In the genomic region with DNA sequence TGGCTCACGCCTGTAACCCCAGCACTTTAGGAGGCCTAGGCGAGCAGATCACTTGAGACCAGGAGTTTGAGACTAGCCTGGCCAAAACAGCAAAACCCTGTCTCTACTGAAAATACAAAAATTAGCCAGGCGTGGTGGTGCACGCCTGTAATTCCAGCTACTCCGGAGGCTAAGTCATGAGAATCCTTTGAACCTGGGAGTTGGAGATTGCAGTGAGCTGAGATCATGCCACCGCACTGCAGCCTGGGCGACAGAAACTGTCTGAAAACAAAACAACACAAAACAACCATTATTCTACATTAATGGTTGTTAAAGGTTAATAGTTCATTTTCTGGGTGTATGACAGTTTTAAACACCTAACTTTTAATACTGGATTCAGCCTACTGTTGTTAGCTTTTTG, we compare ENCODE assay signal across 18 cellular contexts.
"Had no signal": no experiment of that assay in that cellular context is flagged by ENCODE, and none has a peak within 500 bp of the region (broad histone marks: within the 10 kb centered on the region; RNA-seq: fewer than 3 reads in every experiment).

No MANE protein-coding gene starts in this region.

- H3K27me3 ChIP-seq: brain microvascular endothelial cell, esophagus muscularis mucosa, tibial nerve had no signal

- H3K27ac ChIP-seq: brain microvascular endothelial cell, coronary artery had no signal

- H3K36me3 ChIP-seq: brain microvascular endothelial cell, esophagus muscularis mucosa, tibial nerve had no signal

- H3K9me3 Mint-ChIP-seq: activated naive CD8-positive, alpha-beta T cell treated with anti-CD3 and anti-CD28 coated beads, Interleukin-2, amount 10 ng/mL, durations not matched to agents 7 days and 5 days; central memory CD8-positive, alpha-beta T cell; stimulated activated naive B cell treated with anti-CD40 and anti-IgM and Interleukin-4, amounts not matched to agents 10 μg/mL and 1 μg/mL and 100 μg/mL, for 72 hours had no signal

- H3K27me3 Mint-ChIP-seq: central memory CD8-positive, alpha-beta T cell had no signal

- DNase-seq: activated CD4-positive, CD25-positive, alpha-beta regulatory T cell treated with anti-CD3 and anti-CD28 coated beads, Interleukin-2, amount 50 U/mL, for 72 hours; activated naive CD8-positive, alpha-beta T cell treated with anti-CD3 and anti-CD28 coated beads, Interleukin-2, amount 10 ng/mL, durations not matched to agents 7 days and 5 days; activated T-cell treated with anti-CD3 and anti-CD28 coated beads, Interleukin-2, amount 50 U/mL, for 1 hour; anterior cingulate cortex; brain microvascular endothelial cell; effector CD4-positive, alpha-beta T cell; islet precursor cell; midbrain; nucleus accumbens; stimulated activated CD4-positive, alpha-beta T cell treated with anti-CD3 and anti-CD28 coated beads, Interleukin-15, amount 100 ng/mL, for 24 hours; stimulated activated CD4-positive, alpha-beta T cell treated with anti-CD3 and anti-CD28 coated beads, Interleukin-4, amount 100 ng/mL, for 1 hour; stimulated activated naive B cell treated with anti-CD40 and anti-IgM and Interleukin-4, amounts not matched to agents 10 μg/mL and 1 μg/mL and 100 μg/mL, for 72 hours; T1000 had no signal

- ATAC-seq: left lobe of liver; stimulated activated naive B cell treated with anti-CD40 and anti-IgM and Interleukin-4, amounts not matched to agents 10 μg/mL and 1 μg/mL and 100 μg/mL, for 72 hours had no signal

- H3K9me3 ChIP-seq: esophagus muscularis mucosa, tibial nerve had no signal

- H3K27ac Mint-ChIP-seq: stimulated activated naive B cell treated with anti-CD40 and anti-IgM and Interleukin-4, amounts not matched to agents 10 μg/mL and 1 μg/mL and 100 μg/mL, for 72 hours had no signal
